23 cellular contexts compared by ENCODE assay signal in genomic region chr10:89684604-89685003, GRCh38. TPM values are rescaled to one million over a fixed set of nuclear protein-coding genes. Genes with fewer than 3 reads are reported as not detected.
DNase-seq lines count a peak whose midpoint lies in the region; ATAC-seq, FAIRE-seq and TF ChIP-seq lines count a peak whose summit lies in the region.
"Had no signal": no experiment of that assay in that cellular context is flagged by ENCODE, and none has a peak within 500 bp of the region (broad histone marks: within the 10 kb centered on the region; RNA-seq: fewer than 3 reads in every experiment).

No MANE protein-coding gene starts in this region.

- no peak overlapping the region for H4K91ac ChIP-seq in IMR-90 (ENCODE audit: insufficient read depth, low read depth, low read length)

- H4K5ac ChIP-seq in IMR-90 (ENCODE audit: low read depth, low read length), result no peak overlapping the region

- intact Hi-C loops in IMR-90 (cut with micrococcal nuclease), result no loop called here

- H2AK9ac ChIP-seq in IMR-90 (replicated peaks; ENCODE audit: low read depth, low read length, poor library complexity), result peak overlapping the region; percentile 58

- H3K27me3 ChIP-seq in IMR-90 (ENCODE audit: control insufficient read depth, insufficient read depth, low read length) (no peaks in the 10 kb centered on the region), keratinocyte (ENCODE audit: control insufficient read depth, extremely low read depth, insufficient read depth, low read length) (no peaks in the 10 kb centered on the region)
- H3K27me3 ChIP-seq: stomach had no signal

- peak; percentile 20 for FAIRE-seq in keratinocyte (lab: Jason Lieb, UNC)
- FAIRE-seq: GM12878 had no signal

- H3K9me3 Mint-ChIP-seq in stimulated activated memory B cell treated with anti-CD40 and anti-IgM and Interleukin-4, amounts not matched to agents 10 μg/mL and 1 μg/mL and 100 μg/mL, for 72 hours, result no peaks in the 10 kb centered on the region
- H3K9me3 Mint-ChIP-seq: IgD-negative memory B cell, memory B cell, nephron progenitor cell had no signal

- no peak for TF ChIP-seq CTCF in IMR-90 (conservative IDR thresholded peaks at IDR 0.05; ENCODE audit: low read depth, low read length)
- no peak for TF ChIP-seq CTCF in keratinocyte (optimal IDR thresholded peaks at IDR 0.05 in 1 of 3, IDR thresholded peaks at IDR 0.05 in 1 of 3, conservative IDR thresholded peaks at IDR 0.05 in 1 of 3; ENCODE audit: extremely low read depth in 1 of 3, insufficient read depth in 2 of 3, low read length in 3 of 3)

- H3K36me3 Mint-ChIP-seq in stimulated activated memory B cell treated with anti-CD40 and anti-IgM and Interleukin-4, amounts not matched to agents 10 μg/mL and 1 μg/mL and 100 μg/mL, for 72 hours, result no peaks in the 10 kb centered on the region
- H3K36me3 Mint-ChIP-seq: IgD-negative memory B cell, memory B cell had no signal

- peaks cover 13% of the 10 kb centered on the region for H3K4me1 Mint-ChIP-seq in stimulated activated memory B cell treated with anti-CD40 and anti-IgM and Interleukin-4, amounts not matched to agents 10 μg/mL and 1 μg/mL and 100 μg/mL, for 72 hours
- H3K4me1 Mint-ChIP-seq: nephron progenitor cell had no signal

- H3K4me1 ChIP-seq in IMR-90 (ENCODE audit: control insufficient read depth, insufficient read depth, low read length), result no peaks in the 10 kb centered on the region
- peaks cover 6% of the 10 kb centered on the region for H3K4me1 ChIP-seq in keratinocyte (ENCODE audit: control insufficient read depth, extremely low read depth, insufficient read depth, low read length)
- H3K4me1 ChIP-seq: Caco-2, HAP-1, stomach had no signal

- H3K9ac ChIP-seq in IMR-90 (ENCODE audit: low read depth, low read length), result no peak overlapping the region
- no peak overlapping the region for H3K9ac ChIP-seq in keratinocyte (ENCODE audit: control insufficient read depth, extremely low read depth, insufficient read depth, low read length)

- ATAC-seq in IMR-90 (ENCODE audit: low read depth), result no peak; the same call in 1 of the 2 replicates
- no peak for ATAC-seq in stimulated activated memory B cell treated with anti-CD40 and anti-IgM and Interleukin-4, amounts not matched to agents 10 μg/mL and 1 μg/mL and 100 μg/mL, for 72 hours
- ATAC-seq: GM12878 had no signal

- CTCF ChIA-PET in IMR-90 (lab: Yijun Ruan, JAX), result no interaction called here

- no peak overlapping the region for H4K8ac ChIP-seq in IMR-90 (ENCODE audit: low read depth in 2 of 2, low read length in 2 of 2)

- H3K9me3 ChIP-seq in IMR-90 (ENCODE audit: control insufficient read depth, insufficient read depth, low read length), result no peaks in the 10 kb centered on the region
- H3K9me3 ChIP-seq in keratinocyte (ENCODE audit: control insufficient read depth, low read depth, low read length), result no peaks in the 10 kb centered on the region
- H3K9me3 ChIP-seq: Caco-2, HAP-1, stomach had no signal

- H3K56ac ChIP-seq in IMR-90 (ENCODE audit: extremely low read depth, insufficient read depth, low read length), result no peak overlapping the region

- no peak overlapping the region for H3K4me3 Mint-ChIP-seq in stimulated activated memory B cell treated with anti-CD40 and anti-IgM and Interleukin-4, amounts not matched to agents 10 μg/mL and 1 μg/mL and 100 μg/mL, for 72 hours
- H3K4me3 Mint-ChIP-seq: IgD-negative memory B cell, memory B cell, nephron progenitor cell had no signal

- no peak for TF ChIP-seq POLR2A in IMR-90 (IDR thresholded peaks at IDR 0.05; ENCODE audit: low read depth, low read length)

- H3K9me1 ChIP-seq in IMR-90 (ENCODE audit: insufficient read depth, low read length) (no peaks in the 10 kb centered on the region; the same call in 1 of the 2 replicates), keratinocyte (ENCODE audit: control insufficient read depth, extremely low read depth, insufficient read depth, low read length) (no peaks in the 10 kb centered on the region)

- peaks cover 7% of the 10 kb centered on the region for H3K27me3 Mint-ChIP-seq in stimulated activated memory B cell treated with anti-CD40 and anti-IgM and Interleukin-4, amounts not matched to agents 10 μg/mL and 1 μg/mL and 100 μg/mL, for 72 hours
- H3K27me3 Mint-ChIP-seq: IgD-negative memory B cell had no signal

- H2BK15ac ChIP-seq in IMR-90 (ENCODE audit: low read depth, low read length), result no peak overlapping the region

- no peak overlapping the region for H3K18ac ChIP-seq in IMR-90 (ENCODE audit: low read depth, low read length)

- WGBS in IMR-90 (ENCODE audit: extremely low coverage in 2 of 2, insufficient read length in 1 of 2), 2 experiments, result no CpG with 5 or more reads among the region's 2 CpGs

- in situ Hi-C loops in IMR-90 (cut with MboI; ENCODE audit: low sequenced_read_pairs), result no loop called here

- H4K20me1 ChIP-seq in IMR-90 (ENCODE audit: insufficient read depth, low read length) (no peaks in the 10 kb centered on the region), keratinocyte (ENCODE audit: control insufficient read depth, extremely low read depth, insufficient read depth, low read length) (no peaks in the 10 kb centered on the region)

- no peak overlapping the region for H3K4me3 ChIP-seq in IMR-90 (ENCODE audit: insufficient read depth, low read depth, low read length)
- H3K4me3 ChIP-seq in keratinocyte (ENCODE audit: control insufficient read depth in 2 of 3, extremely low read depth in 1 of 3, insufficient read depth in 2 of 3, low read depth in 1 of 3, low read length in 3 of 3), result no peak overlapping the region
- H3K4me3 ChIP-seq: GM12878, HAP-1, smooth muscle cell, stomach had no signal

- no peak overlapping the region for H2AFZ ChIP-seq in IMR-90 (replicated peaks; ENCODE audit: low read length, poor library complexity)
- H2AFZ ChIP-seq in keratinocyte (ENCODE audit: control insufficient read depth, low read length), result no peak overlapping the region

- H3K4ac ChIP-seq in IMR-90 (ENCODE audit: low read depth, low read length), result no peak overlapping the region

- no peak overlapping the region for H3K27ac ChIP-seq in IMR-90 (ENCODE audit: insufficient read depth, low read length)
- no peak overlapping the region for H3K27ac ChIP-seq in keratinocyte (ENCODE audit: control insufficient read depth, insufficient read depth, low read length)
- H3K27ac ChIP-seq: stomach had no signal

- no peak overlapping the region for H2AK5ac ChIP-seq in IMR-90 (ENCODE audit: low read depth, low read length)

- no TSS peak for BruUV-seq in IMR-90 (replicated peaks; lab: Mats Ljungman, UMichigan)

- H3K14ac ChIP-seq in IMR-90 (replicated peaks; ENCODE audit: low read depth, low read length), result no peak overlapping the region

- no peak overlapping the region for H2BK5ac ChIP-seq in IMR-90 (ENCODE audit: low read depth, low read length, poor library complexity, severe bottlenecking)

- no peak overlapping the region for H2BK120ac ChIP-seq in IMR-90 (ENCODE audit: low read depth, low read length)

- TF ChIP-seq RAD21 in IMR-90 (IDR thresholded peaks at IDR 0.05; ENCODE audit: low read length), result no peak

- POLR2A ChIA-PET in IMR-90 (lab: Charles Lee; ENCODE audit: unreplicated experiment), result no interaction called here

- H3K27ac Mint-ChIP-seq in stimulated activated memory B cell treated with anti-CD40 and anti-IgM and Interleukin-4, amounts not matched to agents 10 μg/mL and 1 μg/mL and 100 μg/mL, for 72 hours, result no peak overlapping the region
- H3K27ac Mint-ChIP-seq: IgD-negative memory B cell, memory B cell, nephron progenitor cell had no signal

- no peaks in the 10 kb centered on the region for H3K79me2 ChIP-seq in keratinocyte (ENCODE audit: control insufficient read depth, insufficient read depth, low read length)

- H3K4me2 ChIP-seq in IMR-90 (ENCODE audit: low read depth, low read length) (no peak overlapping the region), keratinocyte (ENCODE audit: control insufficient read depth, extremely low read depth, insufficient read depth, low read depth, low read length) (no peak overlapping the region)
- H3K4me2 ChIP-seq: smooth muscle cell had no signal

- no peak overlapping the region for H2BK20ac ChIP-seq in IMR-90 (ENCODE audit: low read depth, low read length)

- peak; percentile 19 for DNase-seq in Daoy (ENCODE audit: low read depth)
- DNase-seq in IMR-90, result peak; percentile 46
- peak; percentile 53 for DNase-seq in amniotic epithelial cell (ENCODE audit: low read depth)
- DNase-seq in keratinocyte (ENCODE audit: low read depth, low spot score), result no peak
- no peak for DNase-seq in NCI-H1092 (lab: John Stamatoyannopoulos, UW)
- DNase-seq in NCI-H146 treated with DMSO at 0.1 percent for 48 hours (lab: John Stamatoyannopoulos, UW; ENCODE audit: unreplicated experiment), result no peak
- DNase-seq in putamen (ENCODE audit: low spot score), result no peak
- DNase-seq: activated gamma-delta T cell treated with Interleukin-2 at 50 U/mL for 16 hours; amygdala; Caco-2; effector CD8-positive, alpha-beta T cell; GF-D8; NCI-H1092 treated with DMSO at 0.1 percent for 48 hours; nephron progenitor cell; stimulated activated CD4-positive, alpha-beta T cell treated with anti-CD3 and anti-CD28 coated beads, Interleukin-4, amount 100 ng/mL, for 1 hour; stomach; T-helper 1 cell had no signal

- no peaks in the 10 kb centered on the region for H3K79me1 ChIP-seq in IMR-90 (ENCODE audit: low read depth in 1 of 2, low read length in 2 of 2)

- dilution Hi-C loops in IMR-90 (cut with HindIII; ENCODE audit: low sequenced_read_pairs, unreplicated experiment), result no loop called here
- dilution Hi-C loops in keratinocyte (cut with MboI; ENCODE audit: extremely low pct_ligation_motif_present, low sequenced_read_pairs), result no loop called here

- H3K36me3 ChIP-seq in IMR-90 (ENCODE audit: control insufficient read depth, insufficient read depth, low read length) (no peaks in the 10 kb centered on the region), keratinocyte (ENCODE audit: control insufficient read depth in 2 of 2, extremely low read depth in 1 of 2, insufficient read depth in 2 of 2, low read length in 2 of 2) (no peaks in the 10 kb centered on the region)
- H3K36me3 ChIP-seq: HAP-1, stomach had no signal

- no peak overlapping the region for H3K23ac ChIP-seq in IMR-90 (ENCODE audit: low read depth, low read length)

RNA-seq across cellular contexts. Expression of gene KIF20B, which starts 16.8 kb away (rescaled TPM):
- 34.3 and 38.1 TPM in 2 replicates for total RNA-seq in Daoy (2014; rRNA removed; shearing (Covaris generic))
- total RNA-seq in IMR-90 (2012; rRNA removed), result 16.1 and 23.5 TPM in 2 replicates
- polyA plus RNA-seq in IMR-90 (2012; rRNA removed), result 2.7 and 3.1 TPM in 2 replicates
- 0.11 and 0.23 TPM in 2 replicates for polyA plus RNA-seq in IMR-90 (2012; cell fraction: cytosol; rRNA removed)
- polyA plus RNA-seq in IMR-90 (2012; cell fraction: nucleus; rRNA removed; ENCODE audit: low replicate concordance), result 0.35 and 2.2 TPM in 2 replicates
- 2.5 to 9.2 TPM (median 5.8 TPM) in 3 replicates for polyA plus RNA-seq in keratinocyte
- polyA plus RNA-seq in keratinocyte (2011; ENCODE audit: low read depth), result 8.2 TPM
- 1.4 and 4.0 TPM in 2 replicates for polyA plus RNA-seq in keratinocyte (2011; cell fraction: cytosol; rRNA removed)
- polyA plus RNA-seq in keratinocyte (2011; cell fraction: nucleus; rRNA removed), result 5.2 and 5.7 TPM in 2 replicates
- 1.4 and 8.2 TPM in 2 replicates for polyA plus RNA-seq in keratinocyte (2012; ENCODE audit: low replicate concordance)
- 1.7 to 21.2 TPM (median 5.3 TPM) in 3 replicates for polyA minus RNA-seq in keratinocyte
- polyA minus RNA-seq in keratinocyte (2011; cell fraction: cytosol; rRNA and poly(A)+ RNA removed), result 1.3 TPM
- polyA minus RNA-seq in keratinocyte (2011; cell fraction: nucleus; rRNA and poly(A)+ RNA removed), result 3.6 and 7.3 TPM in 2 replicates

RNA-seq across cellular contexts. Expression of gene PANK1, which starts 39.6 kb away (rescaled TPM):
- 10.0 and 11.2 TPM in 2 replicates for total RNA-seq in Daoy (2014; rRNA removed; shearing (Covaris generic))
- total RNA-seq in IMR-90 (2012; rRNA removed), result 6.7 and 8.8 TPM in 2 replicates
- polyA plus RNA-seq in IMR-90 (2012; rRNA removed), result 3.0 TPM in 2 replicates
- polyA plus RNA-seq in IMR-90 (2012; cell fraction: cytosol; rRNA removed), result 0.77 and 0.88 TPM in 2 replicates
- 0.70 and 2.1 TPM in 2 replicates for polyA plus RNA-seq in IMR-90 (2012; cell fraction: nucleus; rRNA removed; ENCODE audit: low replicate concordance)
- 6.0 to 9.5 TPM (median 6.8 TPM) in 3 replicates for polyA plus RNA-seq in keratinocyte
- 8.6 TPM for polyA plus RNA-seq in keratinocyte (2011; ENCODE audit: low read depth)
- polyA plus RNA-seq in keratinocyte (2011; cell fraction: cytosol; rRNA removed), result 4.2 and 6.4 TPM in 2 replicates
- polyA plus RNA-seq in keratinocyte (2011; cell fraction: nucleus; rRNA removed), result 9.1 and 9.3 TPM in 2 replicates
- 4.0 and 6.2 TPM in 2 replicates for polyA plus RNA-seq in keratinocyte (2012; ENCODE audit: low replicate concordance)
- polyA minus RNA-seq in keratinocyte, result 2.7 to 10.6 TPM (median 10.0 TPM) in 3 replicates
- polyA minus RNA-seq in keratinocyte (2011; cell fraction: cytosol; rRNA and poly(A)+ RNA removed), result 4.2 TPM
- polyA minus RNA-seq in keratinocyte (2011; cell fraction: nucleus; rRNA and poly(A)+ RNA removed), result 7.3 and 12.2 TPM in 2 replicates

Comparison
In these comparisons a context has a peak if more than half of its experiments do, and no peak if none do; other contexts are left out.
1. DNase-seq: peak in Daoy (single experiment), IMR-90 (single experiment) and amniotic epithelial cell (single experiment); none in keratinocyte (single experiment), NCI-H1092 (single experiment), NCI-H146 treated with DMSO at 0.1 percent for 48 hours (single experiment) and putamen (single experiment).